In genomic region chr12:16086462-16086861, GRCh38 we compare ENCODE assay signal across 19 cellular contexts.
"Had no signal": no experiment of that assay in that cellular context is flagged by ENCODE, and none has a peak within 500 bp of the region (broad histone marks: within the 10 kb centered on the region; RNA-seq: fewer than 3 reads in every experiment).

No MANE protein-coding gene starts in this region.

- H3K27me3 ChIP-seq: colonic mucosa, esophagus muscularis mucosa, foreskin keratinocyte, gastroesophageal sphincter, heart left ventricle, hepatocyte, ovary, testis, tibial artery had no signal

- H2AFZ ChIP-seq: hepatocyte had no signal

- H3K9me3 ChIP-seq: colonic mucosa, esophagus muscularis mucosa, gastroesophageal sphincter, heart left ventricle, ovary, testis, tibial artery had no signal

- H3K4me1 ChIP-seq: colonic mucosa, esophagus muscularis mucosa, foreskin keratinocyte, gastroesophageal sphincter, heart left ventricle, testis, tibial artery had no signal

- DNase-seq: colonic mucosa; effector CD8-positive, alpha-beta T cell; endodermal cell; foreskin keratinocyte; heart left ventricle; kidney; naive thymus-derived CD4-positive, alpha-beta T cell; nucleus accumbens; ovary; stimulated activated CD4-positive, alpha-beta T cell treated with anti-CD3 and anti-CD28 coated beads, Interleukin-2, amount 100 ng/mL, for 24 hours; stimulated activated CD4-positive, alpha-beta T cell treated with anti-CD3 and anti-CD28 coated beads, Interleukin-4, amount 100 ng/mL, for 24 hours; stimulated activated naive CD8-positive, alpha-beta T cell treated with anti-CD3 and anti-CD28 coated beads, Interleukin-15, Interleukin-2, amounts not matched to agents 100 U/mL and 50 U/mL, for 24 hours; substantia nigra; testis; tibial artery had no signal

- H3K79me2 ChIP-seq: hepatocyte had no signal

- H3K4me3 ChIP-seq: colonic mucosa, esophagus muscularis mucosa, gastroesophageal sphincter, heart left ventricle, hepatocyte, lung, ovary, testis, tibial artery had no signal

- H3K27ac ChIP-seq: colonic mucosa, esophagus muscularis mucosa, foreskin keratinocyte, gastroesophageal sphincter, heart left ventricle, hepatocyte, ovary, testis, tibial artery had no signal

- H3K4me2 ChIP-seq: hepatocyte had no signal

- H3K36me3 ChIP-seq: colonic mucosa, esophagus muscularis mucosa, gastroesophageal sphincter, heart left ventricle, ovary, tibial artery had no signal
